ENCODE assay signal across 16 cellular contexts in the genomic region with DNA sequence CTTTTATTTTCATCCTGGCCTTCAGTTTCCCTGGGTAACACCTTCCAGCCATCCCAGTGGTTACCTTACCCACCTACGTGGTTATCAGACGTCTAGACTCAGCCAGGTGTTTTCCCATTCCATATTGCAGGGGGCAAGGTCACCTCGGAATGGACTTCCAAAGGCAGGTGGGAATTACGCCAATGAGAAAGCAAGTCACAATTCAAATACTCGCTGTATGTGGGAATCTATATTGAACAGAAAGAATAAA.
DNase-seq lines count a peak whose midpoint lies in the region; ATAC-seq and TF ChIP-seq lines count a peak whose summit lies in the region.
"Had no signal": no experiment of that assay in that cellular context is flagged by ENCODE, and none has a peak within 500 bp of the region (broad histone marks: within the 10 kb centered on the region; RNA-seq: fewer than 3 reads in every experiment).

No MANE protein-coding gene starts in this region.

- ATAC-seq in CD4-positive, alpha-beta T cell (ENCODE audit: poor library complexity), result no peak
- ATAC-seq in foreskin keratinocyte (peak; percentile 36), HG03039 (IDR thresholded peaks at IDR 0.05; ENCODE audit: unreplicated experiment) (no peak)
- ATAC-seq: body of pancreas, HepG2 had no signal

- intact Hi-C loops in CD4-positive, alpha-beta T cell (cut with DNase I, micrococcal nuclease), result no loop called here

- no peak for DNase-seq in CD4-positive, alpha-beta T cell
- DNase-seq in NCI-H146 treated with DMSO at 0.1 percent for 48 hours (lab: John Stamatoyannopoulos, UW; ENCODE audit: unreplicated experiment), result peak; percentile 98
- no peak for DNase-seq in foreskin keratinocyte
- no peak for DNase-seq in NCI-H526 treated with DMSO at 0.1 percent for 48 hours (lab: John Stamatoyannopoulos, UW)
- no peak for DNase-seq in KG1 (lab: John Stamatoyannopoulos, UW)
- DNase-seq: activated CD4-positive, CD25-positive, alpha-beta regulatory T cell; activated naive CD4-positive, alpha-beta T cell treated with Interleukin-2 at 50 U/mL for 16 hours; body of pancreas; NCI-H187 treated with DMSO at 0.1 percent for 48 hours; nephron progenitor cell had no signal

- no peak overlapping the region for H3K9ac ChIP-seq in rectal smooth muscle tissue (ENCODE audit: low read length)

- no peaks in the 10 kb centered on the region for H3K36me3 ChIP-seq in rectal smooth muscle tissue (ENCODE audit: control insufficient read depth, insufficient read depth, low read length)
- H3K36me3 ChIP-seq: SJSA1 had no signal

- CTCF ChIA-PET in CD4-positive, alpha-beta T cell (lab: Charles Lee), result no interaction called here

- no peak overlapping the region for H3K4me3 Mint-ChIP-seq in CD4-positive, alpha-beta T cell
- H3K4me3 Mint-ChIP-seq: dendritic cell treated with granulocyte-macrophage colony-stimulating factor and Interleukin-4, amounts not matched to agents 40 ng/mL and 50 ng/mL, for 4 days; nephron progenitor cell; T-helper 2 cell treated with Interferon-gamma antibody and Interleukin-4, amounts not matched to agents 5 μg/mL and 100 μg/mL, for 36 hours had no signal

- TF ChIP-seq CTCF in CD4-positive, alpha-beta T cell (IDR thresholded peaks at IDR 0.05), result no peak
- TF ChIP-seq CTCF in foreskin keratinocyte (conservative IDR thresholded peaks at IDR 0.05), result no peak

- no peaks in the 10 kb centered on the region for H3K27me3 Mint-ChIP-seq in CD4-positive, alpha-beta T cell
- H3K27me3 Mint-ChIP-seq: dendritic cell treated with granulocyte-macrophage colony-stimulating factor and Interleukin-4, amounts not matched to agents 40 ng/mL and 50 ng/mL, for 4 days had no signal

- H3K4me3 ChIP-seq in rectal smooth muscle tissue (ENCODE audit: low read length), result no peak overlapping the region
- H3K4me3 ChIP-seq: body of pancreas, SJSA1 had no signal

- POLR2A ChIA-PET in CD4-positive, alpha-beta T cell (lab: Charles Lee), result no interaction called here

- H3K27ac Mint-ChIP-seq in CD4-positive, alpha-beta T cell, result peak overlapping the region; percentile 27
- H3K27ac Mint-ChIP-seq: dendritic cell treated with granulocyte-macrophage colony-stimulating factor and Interleukin-4, amounts not matched to agents 40 ng/mL and 50 ng/mL, for 4 days had no signal

- peaks cover 60% of the 10 kb centered on the region for H3K4me1 Mint-ChIP-seq in CD4-positive, alpha-beta T cell (ENCODE audit: low read depth)

- H3K9me3 ChIP-seq in CD4-positive, alpha-beta T cell (ENCODE audit: control insufficient read depth, low read length), result no peaks in the 10 kb centered on the region
- H3K9me3 ChIP-seq: body of pancreas, SJSA1 had no signal

- H3K27ac ChIP-seq in CD4-positive, alpha-beta T cell (ENCODE audit: low read depth, low read length), result no peak overlapping the region
- H3K27ac ChIP-seq in foreskin keratinocyte, result no peak overlapping the region
- H3K27ac ChIP-seq in rectal smooth muscle tissue (ENCODE audit: low read depth, low read length), result peak overlapping the region; percentile 15
- H3K27ac ChIP-seq: body of pancreas, SJSA1 had no signal

- H3K4me1 ChIP-seq in foreskin keratinocyte (peaks cover 4% of the 10 kb centered on the region), rectal smooth muscle tissue (ENCODE audit: control insufficient read depth, insufficient read depth, low read length) (peaks cover 21% of the 10 kb centered on the region)
- H3K4me1 ChIP-seq: body of pancreas had no signal

- H3K36me3 Mint-ChIP-seq in CD4-positive, alpha-beta T cell (ENCODE audit: low read depth), result peaks cover 39% of the 10 kb centered on the region

- no peaks in the 10 kb centered on the region for H3K27me3 ChIP-seq in CD4-positive, alpha-beta T cell (ENCODE audit: control insufficient read depth, insufficient read depth, low read length)
- H3K27me3 ChIP-seq in foreskin keratinocyte, result peaks cover 21% of the 10 kb centered on the region
- H3K27me3 ChIP-seq in rectal smooth muscle tissue (ENCODE audit: control insufficient read depth, insufficient read depth, low read length), result no peaks in the 10 kb centered on the region
- H3K27me3 ChIP-seq: body of pancreas, SJSA1 had no signal

- H3K9me3 Mint-ChIP-seq in CD4-positive, alpha-beta T cell, result no peaks in the 10 kb centered on the region
- H3K9me3 Mint-ChIP-seq: dendritic cell treated with granulocyte-macrophage colony-stimulating factor and Interleukin-4, amounts not matched to agents 40 ng/mL and 50 ng/mL, for 4 days; T-helper 2 cell treated with Interferon-gamma antibody and Interleukin-4, amounts not matched to agents 5 μg/mL and 100 μg/mL, for 36 hours had no signal
